Comparison of ENCODE assay signal across 16 cellular contexts in the genomic region with DNA sequence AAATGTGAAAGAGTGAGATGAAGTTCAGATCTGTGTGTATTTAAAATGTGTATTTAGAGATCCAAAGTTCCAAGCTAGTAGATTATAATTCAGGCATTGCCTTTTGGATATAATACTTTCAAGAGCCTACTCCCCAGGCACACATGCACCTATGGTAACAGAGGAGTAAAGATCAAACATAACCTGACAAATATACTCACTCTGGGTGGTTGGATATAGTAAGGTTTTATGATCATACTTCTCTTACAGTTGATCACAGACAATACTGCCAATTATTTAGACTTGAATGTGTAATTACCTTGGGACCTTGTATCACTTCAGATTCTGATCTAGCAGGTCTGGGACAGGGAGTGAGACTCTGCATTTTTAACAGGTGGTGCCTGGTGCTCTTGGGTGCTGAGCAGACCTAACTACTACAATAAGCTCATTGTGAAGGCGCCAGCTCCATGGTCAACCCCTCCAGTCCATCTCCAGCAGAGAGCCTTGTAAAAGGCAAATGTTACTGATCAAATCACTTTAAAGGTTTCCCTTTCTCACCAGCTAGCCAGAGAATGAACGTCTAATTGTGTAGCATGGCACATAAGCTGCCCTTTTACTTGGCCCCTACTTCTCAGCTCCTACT. TPM values are rescaled to one million over a fixed set of nuclear protein-coding genes. Genes with fewer than 3 reads are reported as not detected.
A peak's percentile ranks its signal among the peaks of the same experiment; 100 is the strongest.
DNase-seq lines count a peak whose midpoint lies in the region; TF ChIP-seq lines count a peak whose summit lies in the region.
"Had no signal": no experiment of that assay in that cellular context is flagged by ENCODE, and none has a peak within 500 bp of the region (broad histone marks: within the 10 kb centered on the region; RNA-seq: fewer than 3 reads in every experiment).

No MANE protein-coding gene starts in this region.

- no peak for TF ChIP-seq POLR2A in testis (IDR thresholded peaks at IDR 0.05)

- no peak for TF ChIP-seq CTCF in VCaP (conservative IDR thresholded peaks at IDR 0.05)
- TF ChIP-seq CTCF in mesothelial cell of epicardium (IDR thresholded peaks at IDR 0.05; ENCODE audit: unreplicated experiment), result no peak
- TF ChIP-seq CTCF in testis (IDR thresholded peaks at IDR 0.05), result no peak
- TF ChIP-seq CTCF in CD14-positive monocyte (IDR thresholded peaks at IDR 0.05), result no peak

- peak overlapping the region; percentile 61 for H3K27ac ChIP-seq in VCaP
- peak overlapping the region in 1 of 2 donors; percentile 26 for H3K27ac ChIP-seq in testis
- H3K27ac ChIP-seq: epithelial cell of prostate, sigmoid colon had no signal

- H3K9me3 Mint-ChIP-seq in activated naive CD4-positive, alpha-beta T cell treated with anti-CD3 and anti-CD28 coated beads, Interleukin-2, amount 50 U/mL, for 24 hours, result no peaks in the 10 kb centered on the region
- H3K9me3 Mint-ChIP-seq in activated naive CD4-positive, alpha-beta T cell treated with anti-CD3 and anti-CD28 coated beads, Interleukin-2, amount 10 ng/mL, durations not matched to agents 7 days and 5 days, result peaks cover 4% of the 10 kb centered on the region
- H3K9me3 Mint-ChIP-seq in mesothelial cell of epicardium (peaks cover 4% of the 10 kb centered on the region), CD14-positive monocyte (peaks cover 0 to 3% (median 0%) of the 10 kb centered on the region in 7 donors)
- H3K9me3 Mint-ChIP-seq: activated T-cell treated with anti-CD3 and anti-CD28 coated beads, Interleukin-2, amount 50 U/mL, for 72 hours had no signal

- H3K4me1 ChIP-seq in testis, result peaks cover 5% of the 10 kb centered on the region

- H3K4me1 Mint-ChIP-seq in activated naive CD4-positive, alpha-beta T cell treated with anti-CD3 and anti-CD28 coated beads, Interleukin-2, amount 50 U/mL, for 24 hours, result peaks cover 56% of the 10 kb centered on the region
- peaks cover 46% of the 10 kb centered on the region for H3K4me1 Mint-ChIP-seq in activated naive CD4-positive, alpha-beta T cell treated with anti-CD3 and anti-CD28 coated beads, Interleukin-2, amount 10 ng/mL, durations not matched to agents 7 days and 5 days
- H3K4me1 Mint-ChIP-seq in mesothelial cell of epicardium (peaks cover 5% of the 10 kb centered on the region), CD14-positive monocyte (peaks cover 15% of the 10 kb centered on the region)

- peak overlapping the region; percentile 48 for H3K27ac Mint-ChIP-seq in activated naive CD4-positive, alpha-beta T cell treated with anti-CD3 and anti-CD28 coated beads, Interleukin-2, amount 50 U/mL, for 24 hours
- no peak overlapping the region for H3K27ac Mint-ChIP-seq in activated naive CD4-positive, alpha-beta T cell treated with anti-CD3 and anti-CD28 coated beads, Interleukin-2, amount 10 ng/mL, durations not matched to agents 7 days and 5 days
- H3K27ac Mint-ChIP-seq in mesothelial cell of epicardium, result peak overlapping the region; percentile 77
- H3K27ac Mint-ChIP-seq in CD14-positive monocyte, result peak overlapping the region in 1 of 7 donors; percentile 58
- H3K27ac Mint-ChIP-seq: activated CD4-positive, alpha-beta T cell treated with anti-CD3 and anti-CD28 coated beads for 36 hours; T-helper 1 cell treated with Interleukin-12 subunit alpha and Interleukin-12 subunit beta and Interleukin-4 antibody, amounts not matched to agents 30 μg/mL and 1 μg/mL, for 36 hours had no signal

- no peaks in the 10 kb centered on the region for H3K9me3 ChIP-seq in testis
- H3K9me3 ChIP-seq: sigmoid colon, upper lobe of left lung had no signal

- WGBS in testis, 2 donors, result 51 to 81% methylated on average over 2 of the region's 2 CpGs

- DNase-seq in activated naive CD4-positive, alpha-beta T cell treated with anti-CD3 and anti-CD28 coated beads, Interleukin-2, amount 10 ng/mL, durations not matched to agents 7 days and 5 days, result no peak
- no peak for DNase-seq in mesothelial cell of epicardium (ENCODE audit: low spot score in 2 of 2, unreplicated experiment in 2 of 2)
- DNase-seq in testis, result peak; percentile 54
- no peak for DNase-seq in HCEC 1CT
- no peak for DNase-seq in CD14-positive monocyte (ENCODE audit: low spot score)
- no peak for DNase-seq in activated CD4-positive, alpha-beta T cell treated with anti-CD3 and anti-CD28 coated beads for 4 hours
- DNase-seq: activated CD4-positive, alpha-beta T cell treated with anti-CD3 and anti-CD28 coated beads for 36 hours; activated T-cell treated with anti-CD3 and anti-CD28 coated beads, Interleukin-2, amount 50 U/mL, for 72 hours; GDM1; NCI-H1092; sigmoid colon; upper lobe of left lung had no signal

- H3K4me3 Mint-ChIP-seq in activated naive CD4-positive, alpha-beta T cell treated with anti-CD3 and anti-CD28 coated beads, Interleukin-2, amount 50 U/mL, for 24 hours, result no peak overlapping the region
- no peak overlapping the region for H3K4me3 Mint-ChIP-seq in activated naive CD4-positive, alpha-beta T cell treated with anti-CD3 and anti-CD28 coated beads, Interleukin-2, amount 10 ng/mL, durations not matched to agents 7 days and 5 days
- no peak overlapping the region for H3K4me3 Mint-ChIP-seq in mesothelial cell of epicardium
- no peak overlapping the region for H3K4me3 Mint-ChIP-seq in CD14-positive monocyte
- H3K4me3 Mint-ChIP-seq: activated CD4-positive, alpha-beta T cell treated with anti-CD3 and anti-CD28 coated beads for 36 hours; activated T-cell treated with anti-CD3 and anti-CD28 coated beads, Interleukin-2, amount 50 U/mL, for 72 hours; T-helper 1 cell treated with Interleukin-12 subunit alpha and Interleukin-12 subunit beta and Interleukin-4 antibody, amounts not matched to agents 30 μg/mL and 1 μg/mL, for 36 hours had no signal

- H3K36me3 Mint-ChIP-seq in activated naive CD4-positive, alpha-beta T cell treated with anti-CD3 and anti-CD28 coated beads, Interleukin-2, amount 50 U/mL, for 24 hours, result peaks cover 30% of the 10 kb centered on the region
- H3K36me3 Mint-ChIP-seq in activated naive CD4-positive, alpha-beta T cell treated with anti-CD3 and anti-CD28 coated beads, Interleukin-2, amount 10 ng/mL, durations not matched to agents 7 days and 5 days, result peaks cover 55% of the 10 kb centered on the region
- peaks cover 31% of the 10 kb centered on the region for H3K36me3 Mint-ChIP-seq in mesothelial cell of epicardium
- peaks cover 54 to 69% of the 10 kb centered on the region in 2 donors for H3K36me3 Mint-ChIP-seq in CD14-positive monocyte

- no peaks in the 10 kb centered on the region for H3K27me3 Mint-ChIP-seq in activated naive CD4-positive, alpha-beta T cell treated with anti-CD3 and anti-CD28 coated beads, Interleukin-2, amount 50 U/mL, for 24 hours
- no peaks in the 10 kb centered on the region for H3K27me3 Mint-ChIP-seq in activated naive CD4-positive, alpha-beta T cell treated with anti-CD3 and anti-CD28 coated beads, Interleukin-2, amount 10 ng/mL, durations not matched to agents 7 days and 5 days
- H3K27me3 Mint-ChIP-seq in mesothelial cell of epicardium (ENCODE audit: low read depth) (no peaks in the 10 kb centered on the region), CD14-positive monocyte (ENCODE audit: low read depth in 3 of 3) (no peaks in the 10 kb centered on the region)
- H3K27me3 Mint-ChIP-seq: activated CD4-positive, alpha-beta T cell treated with anti-CD3 and anti-CD28 coated beads for 36 hours had no signal

- H3K4me3 ChIP-seq in testis, result no peak overlapping the region
- H3K4me3 ChIP-seq: sigmoid colon, upper lobe of left lung had no signal

- H3K36me3 ChIP-seq in testis (ENCODE audit: low read depth, missing control alignments), result no peaks in the 10 kb centered on the region

- intact Hi-C loops in testis (cut with DNase I; ENCODE audit: low total_unique reads) (no loop called here), CD14-positive monocyte (cut with micrococcal nuclease) (no loop called here)

- no peaks in the 10 kb centered on the region for H3K27me3 ChIP-seq in testis
- H3K27me3 ChIP-seq: sigmoid colon, upper lobe of left lung had no signal

- CTCF ChIA-PET in activated naive CD4-positive, alpha-beta T cell treated with anti-CD3 and anti-CD28 coated beads, Interleukin-2, amount 10 ng/mL, durations not matched to agents 7 days and 5 days (lab: Charles Lee), result interaction anchor here (1.0 kb wide), 1 partner anchor 9 kb away, joined by 3 read pairs; no protein-coding TSS in a partner anchor

RNA-seq across cellular contexts. Expression of a gene that starts 55.5 kb away (rescaled TPM):
- total RNA-seq in mesothelial cell of epicardium (83.5 to 86.9 TPM (median 84.2 TPM) in 3 replicates), testis (10 to 100 TPM; 40.2 to 44.8 TPM)
- polyA plus RNA-seq in testis (ENCODE audit: insufficient read depth, low read depth, low replicate concordance) (16.2 TPM), CD14-positive monocyte (10 to 100 TPM; 10.4 to 17.3 TPM)

RNA-seq across cellular contexts. Expression of a gene that starts 58.4 kb away (rescaled TPM):
- 49.7 to 52.4 TPM (median 50.5 TPM) in 3 replicates for total RNA-seq in mesothelial cell of epicardium
- 10 to 100 TPM; 59.6 to 66.6 TPM for total RNA-seq in testis
- polyA plus RNA-seq in testis (ENCODE audit: insufficient read depth, low read depth, low replicate concordance), result 43.3 TPM
- 10 to 100 TPM; 50.1 to 55.8 TPM for polyA plus RNA-seq in CD14-positive monocyte
